ENCODE assay signal across 1 cellular context in the genomic region with DNA sequence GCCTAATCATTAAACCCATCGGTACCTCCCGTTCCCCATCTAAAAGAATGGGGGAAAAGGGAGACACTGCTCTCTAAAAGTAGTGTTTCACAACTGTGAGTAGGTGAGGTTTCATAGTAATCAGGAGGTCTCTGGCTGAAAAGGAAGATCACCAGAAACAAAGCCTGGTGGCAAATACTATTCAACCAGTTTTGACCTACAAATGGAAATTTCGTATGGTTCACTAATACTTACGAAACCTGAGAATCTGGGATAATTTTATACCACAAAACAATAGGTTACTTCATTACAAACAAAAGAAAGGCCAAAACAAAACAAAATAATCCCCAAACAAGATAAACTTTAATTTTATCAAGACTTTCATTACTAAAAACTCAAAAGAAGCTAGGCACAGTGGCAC.
TF ChIP-seq lines count a peak whose summit lies in the region.

No MANE protein-coding gene starts in this region.

TF ChIP-seq in K562, 482 proteins besides CTCF, POLR2A, EP300 and RAD21 (continued from another document and continues in another):
- TF ChIP-seq HMG20A (CRISPR knock-in tag; conservative IDR thresholded peaks at IDR 0.05) (no peak), GTF2A2 (tag; IDR thresholded peaks at IDR 0.05) (no peak), ZNF449 (CRISPR knock-in tag; IDR thresholded peaks at IDR 0.05) (no peak), NFRKB (IDR thresholded peaks at IDR 0.05; ENCODE audit: low read depth) (no peak), EWSR1 (IDR thresholded peaks at IDR 0.05; ENCODE audit: borderline replicate concordance, low read depth, partially characterized antibody) (no peak), BMI1 (IDR thresholded peaks at IDR 0.05; ENCODE audit: low read length) (peak; percentile 71; the same call in 1 of the 2 replicates), DACH1 (IDR thresholded peaks at IDR 0.05; ENCODE audit: partially characterized antibody) (no peak), ARID1B (IDR thresholded peaks at IDR 0.05) (no peak), NFIX (CRISPR knock-in tag; IDR thresholded peaks at IDR 0.05; ENCODE audit: low read depth) (no peak), THRA (IDR thresholded peaks at IDR 0.05) (no peak), SUPT5H (IDR thresholded peaks at IDR 0.05) (no peak), GABPB2 (CRISPR knock-in tag; conservative IDR thresholded peaks at IDR 0.05) (no peak), ZKSCAN1 (IDR thresholded peaks at IDR 0.05; ENCODE audit: low read depth, low read length) (no peak), ZNF239 (CRISPR knock-in tag; IDR thresholded peaks at IDR 0.05) (no peak), ELF4 (CRISPR knock-in tag; IDR thresholded peaks at IDR 0.05) (no peak), ZFP36 (IDR thresholded peaks at IDR 0.05; ENCODE audit: low read depth, low read length, partially characterized antibody) (peak; percentile 21), ZBTB8A (IDR thresholded peaks at IDR 0.05; ENCODE audit: partially characterized antibody) (no peak), FUS (optimal IDR thresholded peaks at IDR 0.05; ENCODE audit: low read depth, low read length) (no peak), KLF16 (IDR thresholded peaks at IDR 0.05) (no peak), ARID2 (IDR thresholded peaks at IDR 0.05) (no peak), ZNF778 (CRISPR knock-in tag; IDR thresholded peaks at IDR 0.05) (no peak), PHB2 (IDR thresholded peaks at IDR 0.05; ENCODE audit: low read depth) (no peak), KLF1 (tag; IDR thresholded peaks at IDR 0.05) (no peak), CBX8 (IDR thresholded peaks at IDR 0.05; ENCODE audit: borderline replicate concordance, extremely low read depth, low read depth, low read length, poor library complexity, severe bottlenecking) (peak; percentile 90), CEBPB (tag; IDR thresholded peaks at IDR 0.05) (0 out of 2 replicates have a peak, but pooled peaks have one; percentile 17), ILK (tag; IDR thresholded peaks at IDR 0.05; ENCODE audit: borderline replicate concordance, low read depth) (no peak), NR1H2 (CRISPR knock-in tag; IDR thresholded peaks at IDR 0.05) (no peak), HNRNPL (IDR thresholded peaks at IDR 0.05; ENCODE audit: low read depth, low read length) (no peak), PTBP1 (IDR thresholded peaks at IDR 0.05; ENCODE audit: low read depth, low read length) (no peak), STAT6 (CRISPR knock-in tag; IDR thresholded peaks at IDR 0.05) (no peak), TAF1 (IDR thresholded peaks at IDR 0.05; ENCODE audit: control insufficient read depth, extremely low read depth, insufficient read depth, low read length, severe bottlenecking) (no peak), BHLHE40 (IDR thresholded peaks at IDR 0.05; ENCODE audit: low read length) (no peak), CBX2 (IDR thresholded peaks at IDR 0.05; ENCODE audit: insufficient read depth, low read length, poor library complexity, severe bottlenecking) (peak; percentile 31), POU5F1 (IDR thresholded peaks at IDR 0.05; ENCODE audit: borderline replicate concordance, low read depth, low read length, partially characterized antibody) (no peak), E2F3 (CRISPR knock-in tag; IDR thresholded peaks at IDR 0.05) (no peak), HCFC1 (IDR thresholded peaks at IDR 0.05; ENCODE audit: low read depth, low read length) (no peak), STAG1 (CRISPR knock-in tag; IDR thresholded peaks at IDR 0.05; ENCODE audit: borderline replicate concordance) (no peak)
- TF ChIP-seq, protein P1, sequence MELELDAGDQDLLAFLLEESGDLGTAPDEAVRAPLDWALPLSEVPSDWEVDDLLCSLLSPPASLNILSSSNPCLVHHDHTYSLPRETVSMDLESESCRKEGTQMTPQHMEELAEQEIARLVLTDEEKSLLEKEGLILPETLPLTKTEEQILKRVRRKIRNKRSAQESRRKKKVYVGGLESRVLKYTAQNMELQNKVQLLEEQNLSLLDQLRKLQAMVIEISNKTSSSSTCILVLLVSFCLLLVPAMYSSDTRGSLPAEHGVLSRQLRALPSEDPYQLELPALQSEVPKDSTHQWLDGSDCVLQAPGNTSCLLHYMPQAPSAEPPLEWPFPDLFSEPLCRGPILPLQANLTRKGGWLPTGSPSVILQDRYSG (tag; conservative IDR thresholded peaks at IDR 0.05; ENCODE audit: low read depth), result no peak
- TF ChIP-seq, protein P2, sequence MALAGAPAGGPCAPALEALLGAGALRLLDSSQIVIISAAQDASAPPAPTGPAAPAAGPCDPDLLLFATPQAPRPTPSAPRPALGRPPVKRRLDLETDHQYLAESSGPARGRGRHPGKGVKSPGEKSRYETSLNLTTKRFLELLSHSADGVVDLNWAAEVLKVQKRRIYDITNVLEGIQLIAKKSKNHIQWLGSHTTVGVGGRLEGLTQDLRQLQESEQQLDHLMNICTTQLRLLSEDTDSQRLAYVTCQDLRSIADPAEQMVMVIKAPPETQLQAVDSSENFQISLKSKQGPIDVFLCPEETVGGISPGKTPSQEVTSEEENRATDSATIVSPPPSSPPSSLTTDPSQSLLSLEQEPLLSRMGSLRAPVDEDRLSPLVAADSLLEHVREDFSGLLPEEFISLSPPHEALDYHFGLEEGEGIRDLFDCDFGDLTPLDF (CRISPR knock-in tag; IDR thresholded peaks at IDR 0.05), result no peak
- TF ChIP-seq, protein P3, sequence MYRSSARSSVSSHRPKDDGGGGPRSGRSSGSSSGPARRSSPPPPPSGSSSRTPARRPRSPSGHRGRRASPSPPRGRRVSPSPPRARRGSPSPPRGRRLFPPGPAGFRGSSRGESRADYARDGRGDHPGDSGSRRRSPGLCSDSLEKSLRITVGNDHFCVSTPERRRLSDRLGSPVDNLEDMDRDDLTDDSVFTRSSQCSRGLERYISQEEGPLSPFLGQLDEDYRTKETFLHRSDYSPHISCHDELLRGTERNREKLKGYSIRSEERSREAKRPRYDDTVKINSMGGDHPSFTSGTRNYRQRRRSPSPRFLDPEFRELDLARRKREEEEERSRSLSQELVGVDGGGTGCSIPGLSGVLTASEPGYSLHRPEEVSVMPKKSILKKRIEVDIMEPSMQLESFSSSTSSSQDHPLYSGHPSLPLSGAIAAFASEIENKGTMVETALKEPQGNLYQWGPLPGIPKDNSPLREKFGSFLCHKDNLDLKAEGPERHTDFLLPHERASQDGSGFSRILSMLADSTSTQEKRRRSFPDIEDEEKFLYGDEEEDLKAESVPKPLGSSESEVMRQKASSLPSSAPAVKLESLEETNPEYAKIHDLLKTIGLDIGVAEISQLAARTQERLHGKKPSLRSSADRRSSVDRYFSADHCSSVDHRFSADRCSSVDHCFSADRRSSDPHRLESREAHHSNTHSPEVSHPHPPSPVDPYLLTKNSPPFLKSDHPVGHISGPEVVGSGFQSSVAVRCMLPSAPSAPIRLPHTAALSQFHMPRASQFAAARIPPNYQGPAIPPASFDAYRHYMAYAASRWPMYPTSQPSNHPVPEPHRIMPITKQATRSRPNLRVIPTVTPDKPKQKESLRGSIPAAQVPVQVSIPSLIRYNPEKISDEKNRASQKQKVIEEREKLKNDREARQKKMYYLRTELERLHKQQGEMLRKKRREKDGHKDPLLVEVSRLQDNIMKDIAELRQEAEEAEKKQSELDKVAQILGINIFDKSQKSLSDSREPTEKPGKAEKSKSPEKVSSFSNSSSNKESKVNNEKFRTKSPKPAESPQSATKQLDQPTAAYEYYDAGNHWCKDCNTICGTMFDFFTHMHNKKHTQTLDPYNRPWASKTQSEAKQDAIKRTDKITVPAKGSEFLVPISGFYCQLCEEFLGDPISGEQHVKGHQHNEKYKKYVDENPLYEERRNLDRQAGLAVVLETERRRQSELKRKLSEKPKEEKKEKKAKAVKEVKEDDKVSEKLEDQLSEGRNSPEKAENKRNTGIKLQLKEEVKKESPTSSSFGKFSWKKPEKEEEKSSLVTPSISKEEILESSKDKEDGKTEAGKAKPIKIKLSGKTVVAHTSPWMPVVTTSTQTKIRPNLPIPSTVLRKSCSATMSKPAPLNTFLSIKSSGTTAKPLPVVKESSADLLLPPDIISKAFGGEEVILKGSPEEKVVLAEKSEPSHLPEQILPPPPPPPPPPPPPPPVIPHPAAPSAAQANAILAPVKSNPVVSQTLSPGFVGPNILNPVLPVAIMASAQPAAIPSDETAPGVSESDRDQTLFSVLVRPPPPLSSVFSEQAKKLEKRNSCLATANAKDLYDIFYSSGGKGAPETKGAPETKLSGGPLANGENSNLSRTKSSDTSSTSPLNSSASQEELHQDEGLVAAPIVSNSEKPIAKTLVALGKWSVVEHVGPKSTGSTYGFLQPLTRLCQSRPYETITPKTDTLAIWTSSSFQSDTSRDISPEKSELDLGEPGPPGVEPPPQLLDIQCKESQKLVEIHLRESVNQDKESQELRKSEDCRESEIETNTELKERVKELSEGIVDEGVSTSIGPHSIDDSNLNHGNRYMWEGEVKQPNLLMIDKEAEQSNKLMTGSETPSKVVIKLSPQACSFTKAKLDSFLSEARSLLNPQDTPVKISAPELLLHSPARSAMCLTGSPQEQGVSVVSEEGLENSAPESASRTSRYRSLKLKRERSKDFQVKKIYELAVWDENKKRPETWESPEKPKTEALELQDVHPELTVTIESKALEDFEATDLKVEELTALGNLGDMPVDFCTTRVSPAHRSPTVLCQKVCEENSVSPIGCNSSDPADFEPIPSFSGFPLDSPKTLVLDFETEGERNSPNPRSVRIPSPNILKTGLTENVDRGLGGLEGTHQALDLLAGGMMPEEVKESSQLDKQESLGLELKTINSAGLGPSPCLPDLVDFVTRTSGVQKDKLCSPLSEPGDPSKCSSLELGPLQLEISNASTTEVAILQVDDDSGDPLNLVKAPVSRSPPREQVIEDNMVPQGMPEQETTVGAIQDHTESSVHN (IDR thresholded peaks at IDR 0.05; ENCODE audit: borderline replicate concordance in 1 of 2, low read depth in 1 of 2), result no peak
- TF ChIP-seq, protein P4, sequence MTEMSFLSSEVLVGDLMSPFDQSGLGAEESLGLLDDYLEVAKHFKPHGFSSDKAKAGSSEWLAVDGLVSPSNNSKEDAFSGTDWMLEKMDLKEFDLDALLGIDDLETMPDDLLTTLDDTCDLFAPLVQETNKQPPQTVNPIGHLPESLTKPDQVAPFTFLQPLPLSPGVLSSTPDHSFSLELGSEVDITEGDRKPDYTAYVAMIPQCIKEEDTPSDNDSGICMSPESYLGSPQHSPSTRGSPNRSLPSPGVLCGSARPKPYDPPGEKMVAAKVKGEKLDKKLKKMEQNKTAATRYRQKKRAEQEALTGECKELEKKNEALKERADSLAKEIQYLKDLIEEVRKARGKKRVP (CRISPR knock-in tag; IDR thresholded peaks at IDR 0.05), result no peak
- TF ChIP-seq, protein P5, sequence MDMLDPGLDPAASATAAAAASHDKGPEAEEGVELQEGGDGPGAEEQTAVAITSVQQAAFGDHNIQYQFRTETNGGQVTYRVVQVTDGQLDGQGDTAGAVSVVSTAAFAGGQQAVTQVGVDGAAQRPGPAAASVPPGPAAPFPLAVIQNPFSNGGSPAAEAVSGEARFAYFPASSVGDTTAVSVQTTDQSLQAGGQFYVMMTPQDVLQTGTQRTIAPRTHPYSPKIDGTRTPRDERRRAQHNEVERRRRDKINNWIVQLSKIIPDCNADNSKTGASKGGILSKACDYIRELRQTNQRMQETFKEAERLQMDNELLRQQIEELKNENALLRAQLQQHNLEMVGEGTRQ (CRISPR knock-in tag; IDR thresholded peaks at IDR 0.05), result no peak
- TF ChIP-seq, protein P6, sequence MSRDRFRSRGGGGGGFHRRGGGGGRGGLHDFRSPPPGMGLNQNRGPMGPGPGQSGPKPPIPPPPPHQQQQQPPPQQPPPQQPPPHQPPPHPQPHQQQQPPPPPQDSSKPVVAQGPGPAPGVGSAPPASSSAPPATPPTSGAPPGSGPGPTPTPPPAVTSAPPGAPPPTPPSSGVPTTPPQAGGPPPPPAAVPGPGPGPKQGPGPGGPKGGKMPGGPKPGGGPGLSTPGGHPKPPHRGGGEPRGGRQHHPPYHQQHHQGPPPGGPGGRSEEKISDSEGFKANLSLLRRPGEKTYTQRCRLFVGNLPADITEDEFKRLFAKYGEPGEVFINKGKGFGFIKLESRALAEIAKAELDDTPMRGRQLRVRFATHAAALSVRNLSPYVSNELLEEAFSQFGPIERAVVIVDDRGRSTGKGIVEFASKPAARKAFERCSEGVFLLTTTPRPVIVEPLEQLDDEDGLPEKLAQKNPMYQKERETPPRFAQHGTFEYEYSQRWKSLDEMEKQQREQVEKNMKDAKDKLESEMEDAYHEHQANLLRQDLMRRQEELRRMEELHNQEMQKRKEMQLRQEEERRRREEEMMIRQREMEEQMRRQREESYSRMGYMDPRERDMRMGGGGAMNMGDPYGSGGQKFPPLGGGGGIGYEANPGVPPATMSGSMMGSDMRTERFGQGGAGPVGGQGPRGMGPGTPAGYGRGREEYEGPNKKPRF (IDR thresholded peaks at IDR 0.05; ENCODE audit: low read depth, low read length), result no peak
